8 cellular contexts compared by ENCODE assay signal in genomic region chr1:173476197-173476663, GRCh38. TPM values are rescaled to one million over a fixed set of nuclear protein-coding genes. Genes with fewer than 3 reads are reported as not detected.
A peak's percentile ranks its signal among the peaks of the same experiment; 100 is the strongest.
DNase-seq lines count a peak whose midpoint lies in the region; ATAC-seq and TF ChIP-seq lines count a peak whose summit lies in the region.

No MANE protein-coding gene starts in this region.

- H3K27ac ChIP-seq in DOHH2 (ENCODE audit: low read depth, low read length) = peak overlapping the region; percentile 56
- peak overlapping the region; percentile 85 for H3K27ac ChIP-seq in Panc1 (ENCODE audit: low read length)
- H3K27ac ChIP-seq in epithelial cell of prostate = peak overlapping the region; percentile 87
- peak overlapping the region; percentile 93 for H3K27ac ChIP-seq in trophoblast cell (ENCODE audit: low read depth, low read length)

- H4K8ac ChIP-seq in trophoblast cell (ENCODE audit: low read depth, low read length) = no peak overlapping the region

- in situ Hi-C loops in Panc1 (cut with HindIII; ENCODE audit: low pct_unique_long_range_greater_than_20kb, low sequenced_read_pairs) = no loop called here

- H3K14ac ChIP-seq in trophoblast cell (ENCODE audit: low read length) = no peak overlapping the region

- TF ChIP-seq CTCF in DOHH2 (IDR thresholded peaks at IDR 0.05; ENCODE audit: low read depth, low read length, poor library complexity, severe bottlenecking) (no peak), Panc1 (IDR thresholded peaks at IDR 0.05) (no peak)

- H3K4me3 ChIP-seq in DOHH2 (ENCODE audit: low read length) (peak overlapping the region; percentile 98), Panc1 (ENCODE audit: low read depth in 2 of 2, low read length in 2 of 2) (peak overlapping the region; percentile 80), trophoblast cell (ENCODE audit: low read depth, low read length) (peak overlapping the region; percentile 76)

- H3K9ac ChIP-seq in trophoblast cell (ENCODE audit: low read length) = no peak overlapping the region

- H3K4me2 ChIP-seq in DOHH2 (ENCODE audit: low read length) (peak overlapping the region; percentile 97), trophoblast cell (ENCODE audit: low read length) (peak overlapping the region; percentile 69)

- no peak overlapping the region for H3K23ac ChIP-seq in trophoblast cell (ENCODE audit: low read length)

- no peak overlapping the region for H2AK5ac ChIP-seq in trophoblast cell (ENCODE audit: low read length)

- H2AFZ ChIP-seq in trophoblast cell (ENCODE audit: insufficient read depth, low read length, poor library complexity) = no peak overlapping the region

- intact Hi-C loops in Panc1 (cut with micrococcal nuclease; ENCODE audit: unreplicated experiment) = loop anchor here (2.0 kb wide), 1 partner anchor 43 kb away; no protein-coding TSS in a partner anchor

- H4K12ac ChIP-seq in trophoblast cell (ENCODE audit: low read depth, low read length) = no peak overlapping the region

- H3K79me1 ChIP-seq in trophoblast cell (ENCODE audit: low read length) = peaks cover 22% of the 10 kb centered on the region

- H3K4me1 ChIP-seq in DOHH2 (ENCODE audit: control insufficient read depth, low read length) (peaks cover 28% of the 10 kb centered on the region), Panc1 (ENCODE audit: control insufficient read depth, insufficient read depth, low read length) (peaks cover 36% of the 10 kb centered on the region), trophoblast cell (ENCODE audit: control insufficient read depth in 1 of 2, insufficient read depth in 2 of 2, low read length in 2 of 2) (peaks cover 4 to 15% of the 10 kb centered on the region in 2 experiments)

- H2BK5ac ChIP-seq in trophoblast cell (ENCODE audit: low read depth, low read length, poor library complexity) = peak overlapping the region; percentile 36

- H3K27me3 ChIP-seq in DOHH2 (ENCODE audit: control insufficient read depth, low read length) (no peaks in the 10 kb centered on the region), Panc1 (ENCODE audit: control insufficient read depth, insufficient read depth, low read length) (no peaks in the 10 kb centered on the region), trophoblast cell (ENCODE audit: insufficient read depth, low read length) (no peaks in the 10 kb centered on the region)

- H3K79me2 ChIP-seq in DOHH2 (ENCODE audit: control insufficient read depth, low read length) = peaks cover 47% of the 10 kb centered on the region
- peaks cover 14% of the 10 kb centered on the region for H3K79me2 ChIP-seq in trophoblast cell (ENCODE audit: control insufficient read depth, insufficient read depth, low read length, poor library complexity)

- H3K9me3 ChIP-seq in DOHH2 (ENCODE audit: control insufficient read depth, insufficient read depth, low read length) = peaks cover 12% of the 10 kb centered on the region
- H3K9me3 ChIP-seq in Panc1 (ENCODE audit: control insufficient read depth, insufficient read depth, low read depth, low read length) = no peaks in the 10 kb centered on the region
- H3K9me3 ChIP-seq in trophoblast cell (ENCODE audit: insufficient read depth, low read depth, low read length) = no peaks in the 10 kb centered on the region

- H3K18ac ChIP-seq in trophoblast cell (ENCODE audit: low read length) = no peak overlapping the region

- POLR2A ChIA-PET in Panc1 (lab: Charles Lee) = no interaction called here

- DNase-seq in Panc1 (ENCODE audit: low read depth, low spot score) (no peak), epithelial cell of prostate (ENCODE audit: low read depth, low spot score) (no peak), trophoblast cell (no peak), NCI-H2196 (lab: John Stamatoyannopoulos, UW; ENCODE audit: unreplicated experiment) (no peak), OCI-M2 (lab: John Stamatoyannopoulos, UW; ENCODE audit: unreplicated experiment) (no peak)
- DNase-seq in stimulated activated naive CD4-positive, alpha-beta T cell treated with Interleukin-2 at 50 U/mL for 16 hours (lab: John Stamatoyannopoulos, UW) = no peak

- WGBS in trophoblast cell (ENCODE audit: extremely low coverage, insufficient coverage, insufficient read length) = no CpG with 5 or more reads among the region's 5 CpGs

- H4K20me1 ChIP-seq in DOHH2 (ENCODE audit: control insufficient read depth, insufficient read depth, low read depth, low read length) = peaks cover 4% of the 10 kb centered on the region; the same call in 1 of the 2 replicates

- ATAC-seq in Panc1 (no peak), HG02798 (IDR thresholded peaks at IDR 0.05; ENCODE audit: poor library complexity, unreplicated experiment) (no peak)

- H3K36me3 ChIP-seq in DOHH2 (ENCODE audit: control insufficient read depth, low read length) = peaks cover 41% of the 10 kb centered on the region
- H3K36me3 ChIP-seq in Panc1 (ENCODE audit: control insufficient read depth, insufficient read depth, low read length) = peaks cover 15% of the 10 kb centered on the region
- peaks cover 2% of the 10 kb centered on the region in 2 experiments for H3K36me3 ChIP-seq in trophoblast cell (ENCODE audit: control insufficient read depth in 1 of 2, insufficient read depth in 2 of 2, low read length in 2 of 2)

- H3K9me2 ChIP-seq in DOHH2 (replicated peaks; ENCODE audit: control insufficient read depth, low read length) = no peaks in the 10 kb centered on the region

- no peak overlapping the region for H2BK120ac ChIP-seq in trophoblast cell (ENCODE audit: insufficient read depth, low read length, poor library complexity)

- BruUV-seq in Panc1 (replicated peaks; lab: Mats Ljungman, UMichigan) = no TSS peak

- no peaks in the 10 kb centered on the region for H3F3A ChIP-seq in DOHH2 (ENCODE audit: control insufficient read depth, insufficient read depth)

- H3K4ac ChIP-seq in trophoblast cell (ENCODE audit: low read depth, low read length) = peak overlapping the region; percentile 67

- H4K91ac ChIP-seq in trophoblast cell (ENCODE audit: low read depth, low read length) = no peak overlapping the region

- CTCF ChIA-PET in Panc1 (lab: Charles Lee) = interaction anchor here (0.5 kb wide), 1 partner anchor 31 kb away, joined by 3 read pairs; no protein-coding TSS in a partner anchor

- H2BK12ac ChIP-seq in trophoblast cell (ENCODE audit: low read length) = no peak overlapping the region

RNA-seq across cellular contexts. Expression of gene PRDX6, which starts 0.9 kb away (rescaled TPM):
- total RNA-seq in Panc1 (2021; ENCODE audit: unreplicated experiment) = 157 TPM
- polyA plus RNA-seq in Panc1 (2012; ENCODE audit: insufficient read length) = 107 TPM
- polyA plus RNA-seq in trophoblast cell (2013) = 297 and 312 TPM in 2 replicates
